Comparison of ENCODE assay signal across 20 cellular contexts in the genomic region with DNA sequence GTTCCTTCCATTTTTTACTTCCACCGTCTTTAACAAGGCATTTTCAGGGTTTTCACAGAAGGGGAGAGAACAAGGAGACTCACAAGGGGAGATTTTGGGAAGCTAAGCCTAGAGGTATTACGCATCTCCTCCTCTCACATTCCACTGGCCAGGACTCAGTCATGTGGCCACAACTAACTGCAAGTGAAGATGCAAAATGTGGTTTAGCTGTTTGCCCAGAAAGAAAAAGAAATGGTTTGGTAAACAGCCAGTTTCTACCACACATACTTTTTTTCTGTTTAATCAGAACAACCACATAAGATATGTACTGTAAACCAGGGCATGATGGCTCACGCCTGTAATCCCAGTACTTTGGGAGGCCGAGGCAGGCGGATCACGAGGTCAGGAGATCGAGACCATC. TPM values are rescaled to one million over a fixed set of nuclear protein-coding genes. Genes with fewer than 3 reads are reported as not detected.
DNase-seq lines count a peak whose midpoint lies in the region; ATAC-seq and TF ChIP-seq lines count a peak whose summit lies in the region.
"Had no signal": no experiment of that assay in that cellular context is flagged by ENCODE, and none has a peak within 500 bp of the region (broad histone marks: within the 10 kb centered on the region; RNA-seq: fewer than 3 reads in every experiment).

No MANE protein-coding gene starts in this region.

- H3K4me3 ChIP-seq in KMS-11 (IDR thresholded peaks at IDR 0.05; ENCODE audit: insufficient read depth, low read depth, low read length) = no peak overlapping the region
- H3K4me3 ChIP-seq in choroid plexus epithelial cell (ENCODE audit: low read depth, low read length) = no peak overlapping the region
- H3K4me3 ChIP-seq in aorta (ENCODE audit: low read length in 2 of 2) = no peak overlapping the region
- H3K4me3 ChIP-seq: skin epidermis had no signal

- H3K9me3 ChIP-seq in aorta (ENCODE audit: control insufficient read depth, low read length) = no peaks in the 10 kb centered on the region
- H3K9me3 ChIP-seq: BE2C, Caco-2 had no signal

- no peaks in the 10 kb centered on the region for H3K79me2 ChIP-seq in KMS-11 (ENCODE audit: insufficient read depth, low read depth)

- peak; percentile 49 for DNase-seq in EL
- DNase-seq in choroid plexus epithelial cell (ENCODE audit: low read depth) = peak; percentile 44
- DNase-seq in myocyte (ENCODE audit: low read depth) = peak; percentile 73
- no peak for DNase-seq in aorta
- no peak for DNase-seq in HCEC 1CT
- DNase-seq: activated effector memory CD4-positive, alpha-beta T cell treated with anti-CD3 and anti-CD28 coated beads, Interleukin-2, amount 50 U/mL, for 16 hours; amniotic stem cell; BE2C; Caco-2; cerebellar nuclear complex; effector memory CD8-positive, alpha-beta T cell; foreskin fibroblast; NCI-H1105; NCI-H526; SIG-M5; T-helper 1 cell had no signal

- no peaks in the 10 kb centered on the region for H4K20me1 ChIP-seq in KMS-11 (ENCODE audit: insufficient read depth)

- no peaks in the 10 kb centered on the region for H3K27me3 ChIP-seq in KMS-11 (ENCODE audit: insufficient read depth, low read depth)
- H3K27me3 ChIP-seq in aorta (ENCODE audit: control insufficient read depth in 1 of 2, insufficient read depth in 2 of 2, low read length in 1 of 2) = no peaks in the 10 kb centered on the region
- H3K27me3 ChIP-seq: BE2C had no signal

- WGBS in aorta, 2 donors = 88 to 93% methylated on average over 7 of the region's 7 CpGs

- no peak overlapping the region for H3K9ac ChIP-seq in KMS-11

- H3K27ac ChIP-seq in KMS-11 (no peak overlapping the region), aorta (ENCODE audit: low read depth in 1 of 2, low read length in 2 of 2) (no peak overlapping the region)
- H3K27ac ChIP-seq: skin epidermis had no signal

- ATAC-seq in aorta (ENCODE audit: low FRiP score) (no peak), GM18861 (IDR thresholded peaks at IDR 0.05; ENCODE audit: unreplicated experiment) (no peak), GM18907 (IDR thresholded peaks at IDR 0.05; ENCODE audit: unreplicated experiment) (no peak)
- ATAC-seq: effector memory CD8-positive, alpha-beta T cell had no signal

- H2AFZ ChIP-seq in KMS-11 (ENCODE audit: low read depth) = no peak overlapping the region

- intact Hi-C loops in aorta (cut with DNase I) = no loop called here

- H3K4me1 ChIP-seq in KMS-11 (ENCODE audit: low read depth, poor library complexity, severe bottlenecking) (peaks cover 22% of the 10 kb centered on the region), aorta (ENCODE audit: control insufficient read depth in 1 of 2, insufficient read depth in 2 of 2, low read length in 2 of 2) (no peaks in the 10 kb centered on the region)
- H3K4me1 ChIP-seq: BE2C, Caco-2 had no signal

- TF ChIP-seq CTCF in KMS-11 (conservative IDR thresholded peaks at IDR 0.05; ENCODE audit: low read depth, low read length) (no peak), choroid plexus epithelial cell (conservative IDR thresholded peaks at IDR 0.05; ENCODE audit: low read depth, low read length) (no peak)

- H3K4me2 ChIP-seq in KMS-11 = peak overlapping the region; percentile 35; the same call in 1 of the 2 replicates

- H3K36me3 ChIP-seq in KMS-11 (ENCODE audit: insufficient read depth) (no peaks in the 10 kb centered on the region), aorta (ENCODE audit: control insufficient read depth in 1 of 2, insufficient read depth in 2 of 2, low read length in 1 of 2) (no peaks in the 10 kb centered on the region)
- H3K36me3 ChIP-seq: BE2C had no signal

RNA-seq across cellular contexts. Expression of a gene that starts 21.4 kb away (rescaled TPM):
- total RNA-seq in myocyte = 2.6 and 6.0 TPM in 2 replicates
- 0.76 TPM for polyA plus RNA-seq in myocyte (2012)
- total RNA-seq in aorta = 10 to 100 TPM in 1 of 2 donors, 1 to 10 TPM in 1; 3.7 to 10.8 TPM
- 1 to 10 TPM in 1 of 2 donors, under 1 TPM in 1; 0.88 to 1.1 TPM for polyA plus RNA-seq in aorta

Comparison
In these comparisons a context has a peak if more than half of its experiments do, and no peak if none do; other contexts are left out.
1. DNase-seq: peak in EL (single experiment), choroid plexus epithelial cell (single experiment) and myocyte (single experiment); none in aorta (0 of 2) and HCEC 1CT (single experiment).